Comparison of ENCODE assay signal across 8 cellular contexts in genomic region chr1:53182111-53182593, GRCh38. TPM values are rescaled to one million over a fixed set of nuclear protein-coding genes. Genes with fewer than 3 reads are reported as not detected.
A peak's percentile ranks its signal among the peaks of the same experiment; 100 is the strongest.
DNase-seq lines count a peak whose midpoint lies in the region; ATAC-seq and TF ChIP-seq lines count a peak whose summit lies in the region.
"Had no signal": no experiment of that assay in that cellular context is flagged by ENCODE, and none has a peak within 500 bp of the region (broad histone marks: within the 10 kb centered on the region; RNA-seq: fewer than 3 reads in every experiment).

No MANE protein-coding gene starts in this region.

- H3K9me3 ChIP-seq in ascending aorta (no peaks in the 10 kb centered on the region), sigmoid colon (no peaks in the 10 kb centered on the region)

- no peak overlapping the region for H3K4me3 ChIP-seq in ascending aorta
- no peak overlapping the region for H3K4me3 ChIP-seq in sigmoid colon

- no peaks in the 10 kb centered on the region for H3K4me1 ChIP-seq in ascending aorta
- peaks cover 0 to 5% (median 3%) of the 10 kb centered on the region in 4 donors for H3K4me1 ChIP-seq in sigmoid colon

- WGBS in sigmoid colon, 2 donors: 28 to 35% methylated on average over 16 of the region's 16 CpGs

- ATAC-seq in HG03280 (IDR thresholded peaks at IDR 0.05; ENCODE audit: unreplicated experiment): no peak

- DNase-seq in NCI-H1105 (lab: John Stamatoyannopoulos, UW): peak; percentile 64
- peak; percentile 44 for DNase-seq in T-helper 22 cell (ENCODE audit: low read depth)
- peak in 1 of 2 donors; percentile 86 for DNase-seq in ascending aorta (ENCODE audit: low spot score in 2 of 2)
- DNase-seq in hepatic stellate cell (ENCODE audit: low spot score): peak; percentile 70
- peak; percentile 90 for DNase-seq in sigmoid colon

- no peaks in the 10 kb centered on the region for H3K27me3 ChIP-seq in ascending aorta
- no peaks in the 10 kb centered on the region for H3K27me3 ChIP-seq in sigmoid colon

- peak overlapping the region in 1 of 2 donors; percentile 11 for H3K27ac ChIP-seq in ascending aorta
- peak overlapping the region in 2 of 4 donors; percentile 15 to 24 for H3K27ac ChIP-seq in sigmoid colon

- TF ChIP-seq CTCF in GM12872 (IDR thresholded peaks at IDR 0.05; ENCODE audit: insufficient read depth, low read depth, low read length) (peak; percentile 85), ascending aorta (IDR thresholded peaks at IDR 0.05) (peak; percentile 70 to 85 (median 83)), sigmoid colon (IDR thresholded peaks at IDR 0.05) (peak; percentile 78 to 89 (median 86))

- intact Hi-C loops in ascending aorta (cut with DNase I): loop anchor here (10.0 kb wide), 2 partner anchors 167 to 357 kb away; no protein-coding TSS in a partner anchor
- intact Hi-C loops in sigmoid colon (cut with DNase I): loop anchor here (5.0 to 10.0 kb wide), 2 partner anchors 260 to 337 kb away; partner anchors contain the start of genes ECHDC2 and ZYG11A

- no peak for TF ChIP-seq EP300 in sigmoid colon (IDR thresholded peaks at IDR 0.05)

- no peak for TF ChIP-seq POLR2A in sigmoid colon (IDR thresholded peaks at IDR 0.05)

- H3K36me3 ChIP-seq in ascending aorta (no peaks in the 10 kb centered on the region), sigmoid colon (no peaks in the 10 kb centered on the region)

RNA-seq across cellular contexts. Expression of gene CPT2, which starts 14.5 kb away (rescaled TPM):
- 24.8 TPM for total RNA-seq in ascending aorta
- 10 to 100 TPM in 3 of 4 donors, 1 to 10 TPM in 1; 8.0 to 14.1 (median 11.5) TPM for total RNA-seq in sigmoid colon
- polyA plus RNA-seq in sigmoid colon: 10 to 100 TPM; 33.0 to 78.8 (median 52.9) TPM

RNA-seq across cellular contexts. Expression of gene CZIB, which starts 38.3 kb away (rescaled TPM):
- total RNA-seq in ascending aorta (28.9 TPM), sigmoid colon (10 to 100 TPM; 79.2 to 95.6 (median 92.7) TPM)
- 10 to 100 TPM; 49.4 to 69.1 (median 51.8) TPM for polyA plus RNA-seq in sigmoid colon

RNA-seq across cellular contexts. Expression of gene SLC1A7, which starts 39.7 kb away (rescaled TPM):
- total RNA-seq in ascending aorta (not detected), sigmoid colon (under 1 TPM in 3 of 4 donors, not detected in 1; 0.16 to 0.83 (median 0.54) TPM)
- 1 to 10 TPM in 2 of 3 donors, under 1 TPM in 1; 0.86 to 1.6 (median 1.2) TPM for polyA plus RNA-seq in sigmoid colon
- total RNA-seq: skeletal muscle tissue had no signal

RNA-seq across cellular contexts. Expression of gene MAGOH, which starts 56.2 kb away (rescaled TPM):
- total RNA-seq in ascending aorta (10.9 TPM), sigmoid colon (10 to 100 TPM; 12.2 to 46.4 (median 28.7) TPM)
- polyA plus RNA-seq in sigmoid colon: 10 to 100 TPM; 73.9 to 98.4 (median 95.0) TPM
